Comparison of ENCODE assay signal across 20 cellular contexts in genomic region chr9:99187311-99187710, GRCh38. TPM values are rescaled to one million over a fixed set of nuclear protein-coding genes. Genes with fewer than 3 reads are reported as not detected.
DNase-seq lines count a peak whose midpoint lies in the region; ATAC-seq, FAIRE-seq and TF ChIP-seq lines count a peak whose summit lies in the region.
"Had no signal": no experiment of that assay in that cellular context is flagged by ENCODE, and none has a peak within 500 bp of the region (broad histone marks: within the 10 kb centered on the region; RNA-seq: fewer than 3 reads in every experiment).

No MANE protein-coding gene starts in this region.

- no peak overlapping the region for H3K9ac ChIP-seq in BLaER1 treated with 17β-estradiol and CSF1 and Interleukin-3, amounts not matched to agents 10 nM and 100 nM
- H3K9ac ChIP-seq in OCI-LY3 (ENCODE audit: low read length), result peak overlapping the region; percentile 26; the same call in 1 of the 2 replicates
- H3K9ac ChIP-seq: GM23248, SK-N-SH had no signal

- H3K4me1 Mint-ChIP-seq in naive B cell, result peaks cover 38 to 62% (median 60%) of the 10 kb centered on the region in 3 donors

- ATAC-seq in naive B cell (ENCODE audit: low read depth in 2 of 2), result peak; percentile 50 to 61
- ATAC-seq: PC-3 had no signal

- H3K4me2 ChIP-seq in BLaER1 treated with 17β-estradiol and CSF1 and Interleukin-3, amounts not matched to agents 10 nM and 100 nM, result peak overlapping the region; percentile 24 to 70 (median 45); a peak in 21 of 22 replicates
- peak overlapping the region; percentile 59 for H3K4me2 ChIP-seq in OCI-LY3 (ENCODE audit: low read length)
- H3K4me2 ChIP-seq: SK-N-SH had no signal

- H3K79me2 ChIP-seq in OCI-LY3 (ENCODE audit: low read length), result peaks cover 12% of the 10 kb centered on the region

- no peaks in the 10 kb centered on the region for H4K20me1 ChIP-seq in BLaER1 treated with 17β-estradiol and CSF1 and Interleukin-3, amounts not matched to agents 10 nM and 100 nM
- no peaks in the 10 kb centered on the region for H4K20me1 ChIP-seq in OCI-LY3 (ENCODE audit: insufficient read depth, low read length)

- no peak overlapping the region for H2AFZ ChIP-seq in OCI-LY3 (ENCODE audit: low read depth, low read length)
- H2AFZ ChIP-seq: GM23248 had no signal

- no peak for DNase-seq in GM19239 (ENCODE audit: insufficient read length, low spot score)
- DNase-seq in naive B cell, result peak; percentile 50
- DNase-seq in activated CD4-positive, CD25-positive, alpha-beta regulatory T cell (lab: John Stamatoyannopoulos, UW), result no peak
- DNase-seq in kidney tubule cell (ENCODE audit: low spot score), result no peak
- DNase-seq in NCI-H1417 treated with DMSO at 0.1 percent for 48 hours (lab: John Stamatoyannopoulos, UW), result no peak
- DNase-seq: Caco-2; CD4-positive, CD25-positive, alpha-beta regulatory T cell; GM23248; HCEC 1CT; NCI-H1048; NCI-H146; NCI-H2081 treated with DMSO at 0.1 percent for 48 hours; NCI-H510A treated with DMSO at 0.1 percent for 48 hours; PC-3; SK-N-SH; T-helper 1 cell had no signal

- peak overlapping the region in 7 of 8 donors; percentile 8 to 69 (median 52) for H3K4me3 Mint-ChIP-seq in naive B cell
- H3K4me3 Mint-ChIP-seq: CD4-positive, CD25-positive, alpha-beta regulatory T cell had no signal

- H3K9me3 Mint-ChIP-seq in naive B cell, result no peaks in the 10 kb centered on the region

- H3K4me3 ChIP-seq in BLaER1 treated with 17β-estradiol and CSF1 and Interleukin-3, amounts not matched to agents 10 nM and 100 nM, result no peak overlapping the region
- H3K4me3 ChIP-seq in OCI-LY3 (ENCODE audit: low read length), result peak overlapping the region; percentile 33
- H3K4me3 ChIP-seq: GM23248 had no signal

- no peak for TF ChIP-seq CTCF in OCI-LY3 (IDR thresholded peaks at IDR 0.05; ENCODE audit: low read depth, low read length)

- peak overlapping the region; percentile 12 to 95 (median 83) for H3K27ac Mint-ChIP-seq in naive B cell
- H3K27ac Mint-ChIP-seq: CD4-positive, CD25-positive, alpha-beta regulatory T cell had no signal

- H3K27me3 ChIP-seq in BLaER1 treated with 17β-estradiol and CSF1 and Interleukin-3, amounts not matched to agents 10 nM and 100 nM, result no peaks in the 10 kb centered on the region
- no peaks in the 10 kb centered on the region for H3K27me3 ChIP-seq in OCI-LY3 (ENCODE audit: low read depth, low read length)

- peak overlapping the region in 4 of 11 experiments; percentile 7 to 55 (median 24); a peak in 4 of 22 replicates for H3K27ac ChIP-seq in BLaER1 treated with 17β-estradiol and CSF1 and Interleukin-3, amounts not matched to agents 10 nM and 100 nM
- peak overlapping the region; percentile 65 for H3K27ac ChIP-seq in OCI-LY3 (ENCODE audit: low read length)
- H3K27ac ChIP-seq: GM23248, HL-60 had no signal

- peaks cover 25 to 59% (median 42%) of the 10 kb centered on the region in 10 experiments for H3K4me1 ChIP-seq in BLaER1 treated with 17β-estradiol and CSF1 and Interleukin-3, amounts not matched to agents 10 nM and 100 nM
- peaks cover 84% of the 10 kb centered on the region for H3K4me1 ChIP-seq in OCI-LY3 (ENCODE audit: low read length)
- H3K4me1 ChIP-seq: Caco-2 had no signal

- H3K27me3 Mint-ChIP-seq in naive B cell, result peaks cover 0 to 2% (median 1%) of the 10 kb centered on the region in 3 donors

- FAIRE-seq in GM19239 (lab: Jason Lieb, UNC), result peak; percentile 64
- FAIRE-seq: HTR-8/SVneo had no signal

- no peaks in the 10 kb centered on the region for H3K36me3 Mint-ChIP-seq in naive B cell
- H3K36me3 Mint-ChIP-seq: CD4-positive, CD25-positive, alpha-beta regulatory T cell had no signal

- H3K9me3 ChIP-seq in BLaER1 treated with 17β-estradiol and CSF1 and Interleukin-3, amounts not matched to agents 10 nM and 100 nM (replicated peaks in 1 of 11), result no peaks in the 10 kb centered on the region
- H3K9me3 ChIP-seq in OCI-LY3 (ENCODE audit: insufficient read depth, low read length), result no peaks in the 10 kb centered on the region
- H3K9me3 ChIP-seq: Caco-2, SK-N-SH had no signal

- H3K36me3 ChIP-seq in BLaER1 treated with 17β-estradiol and CSF1 and Interleukin-3, amounts not matched to agents 10 nM and 100 nM, result no peaks in the 10 kb centered on the region
- peaks cover 8% of the 10 kb centered on the region for H3K36me3 ChIP-seq in OCI-LY3 (replicated peaks; ENCODE audit: low read depth, low read length)

RNA-seq across cellular contexts. Expression of gene ALG2, which starts 34.4 kb away (rescaled TPM):
- 10 to 100 TPM; 21.6 to 39.8 (median 22.8) TPM for polyA plus RNA-seq in naive B cell (ENCODE audit: low read depth in 6 of 6)

RNA-seq across cellular contexts. Expression of gene SEC61B, which starts 34.8 kb away (rescaled TPM):
- polyA plus RNA-seq in naive B cell (ENCODE audit: low read depth in 6 of 6), result 100 to 1,000 TPM; 184 to 278 (median 228) TPM
